24 cellular contexts compared by ENCODE assay signal in genomic region chr6:131803007-131803769, GRCh38.
"Had no signal": no experiment of that assay in that cellular context is flagged by ENCODE, and none has a peak within 500 bp of the region (broad histone marks: within the 10 kb centered on the region; RNA-seq: fewer than 3 reads in every experiment).

No MANE protein-coding gene starts in this region.

- H3K36me3 Mint-ChIP-seq: activated naive CD4-positive, alpha-beta T cell treated with anti-CD3 and anti-CD28 coated beads, Interleukin-2, amount 50 U/mL, for 24 hours; brain had no signal

- ATAC-seq: SK-N-SH treated with all-trans-retinoic acid at 6 μM for 48 hours had no signal

- H3K4me1 ChIP-seq: Peyer's patch had no signal

- H3K27ac Mint-ChIP-seq: activated B cell treated with CpG ODN at 0.5 μM for 24 hours; activated CD4-positive, alpha-beta memory T cell treated with anti-CD3 and anti-CD28 coated beads, Interleukin-2, amount 10 ng/mL, durations not matched to agents 7 days and 5 days; activated naive CD4-positive, alpha-beta T cell treated with anti-CD3 and anti-CD28 coated beads, Interleukin-2, amount 50 U/mL, for 24 hours; brain had no signal

- DNase-seq: activated B cell treated with CpG ODN at 0.5 μM for 24 hours; activated CD4-positive, alpha-beta memory T cell treated with anti-CD3 and anti-CD28 coated beads, Interleukin-2, amount 10 ng/mL, durations not matched to agents 7 days and 5 days; activated CD4-positive, alpha-beta T cell treated with anti-CD3 and anti-CD28 coated beads for 1 hour; activated CD4-positive, alpha-beta T cell treated with anti-CD3 and anti-CD28 coated beads, Interleukin-2, amount 50 U/mL, for 1 hour; activated CD8-positive, alpha-beta memory T cell treated with anti-CD3 and anti-CD28 coated beads, Interleukin-2, amount 50 U/mL, for 48 hours; activated effector memory CD4-positive, alpha-beta T cell treated with Interleukin-2 at 50 U/mL for 16 hours; activated naive CD4-positive, alpha-beta T cell; activated T-cell treated with anti-CD3 and anti-CD28 coated beads, Interleukin-2, amount 50 U/mL, for 1 hour; amygdala; KBM-7; NCI-H1048; NCI-H146; NCI-H187 treated with DMSO at 0.1 percent for 48 hours; NCI-H2081 treated with DMSO at 0.1 percent for 48 hours; NCI-H446 treated with DMSO at 0.1 percent for 48 hours; Peyer's patch; Right ventricle myocardium superior; SJCRH30; SW 1271; T-helper 9 cell had no signal

- H3K4me3 ChIP-seq: Peyer's patch, SJCRH30 had no signal

- H3K4me3 Mint-ChIP-seq: activated B cell treated with CpG ODN at 0.5 μM for 24 hours; activated CD4-positive, alpha-beta memory T cell treated with anti-CD3 and anti-CD28 coated beads, Interleukin-2, amount 10 ng/mL, durations not matched to agents 7 days and 5 days; activated naive CD4-positive, alpha-beta T cell treated with anti-CD3 and anti-CD28 coated beads, Interleukin-2, amount 50 U/mL, for 24 hours; brain had no signal

- H3K27ac ChIP-seq: Peyer's patch, RWPE1, SJCRH30 had no signal

- H3K36me3 ChIP-seq: Peyer's patch, SJCRH30 had no signal

- H3K9me3 Mint-ChIP-seq: activated CD4-positive, alpha-beta memory T cell treated with anti-CD3 and anti-CD28 coated beads, Interleukin-2, amount 10 ng/mL, durations not matched to agents 7 days and 5 days had no signal

- H3K9me3 ChIP-seq: Peyer's patch, SJCRH30 had no signal

- H3K27me3 ChIP-seq: Peyer's patch, SJCRH30 had no signal
